In genomic region chr2:113308784-113309183, GRCh38 we compare ENCODE assay signal across 9 cellular contexts. TPM values are rescaled to one million over a fixed set of nuclear protein-coding genes. Genes with fewer than 3 reads are reported as not detected.
DNase-seq lines count a peak whose midpoint lies in the region; ATAC-seq, FAIRE-seq and TF ChIP-seq lines count a peak whose summit lies in the region.
"Not testable (repeated sequence)": the region's sequence is repeated elsewhere in the genome, so short reads cannot be mapped to it uniquely, and the experiment has no call there.
"Had no signal": no experiment of that assay in that cellular context is flagged by ENCODE, and none has a peak within 500 bp of the region (broad histone marks: within the 10 kb centered on the region; RNA-seq: fewer than 3 reads in every experiment).

No MANE protein-coding gene starts in this region.

- H3K4me3 ChIP-seq in astrocyte of the cerebellum (ENCODE audit: low read depth, low read length); choroid plexus epithelial cell (ENCODE audit: low read depth, low read length); fibroblast of villous mesenchyme (ENCODE audit: low read depth, low read length); right lobe of liver: not testable (repeated sequence)

- H3K4me1 ChIP-seq in right lobe of liver, result not testable (repeated sequence)

- in situ Hi-C loops in astrocyte of the cerebellum (cut with HindIII; ENCODE audit: low sequenced_read_pairs), result not testable (repeated sequence)

- H3K27ac ChIP-seq in C4-2B, result peak overlapping the region; percentile 74
- not testable (repeated sequence) for H3K27ac ChIP-seq in right lobe of liver

- peak; percentile 71 to 82 (median 76) for ATAC-seq in right lobe of liver

- not testable (repeated sequence) for DNase-seq in GM12892 (ENCODE audit: insufficient read length); astrocyte of the cerebellum (ENCODE audit: low read depth); choroid plexus epithelial cell (ENCODE audit: low read depth); fibroblast of villous mesenchyme (ENCODE audit: low read depth); right lobe of liver; urothelium cell line (ENCODE audit: low spot score)
- peak; percentile 37 for DNase-seq in M059J (ENCODE audit: low read depth)

- H3K9me3 ChIP-seq in right lobe of liver, result not testable (repeated sequence)

- not testable (repeated sequence) for TF ChIP-seq POLR2A in GM12892 (IDR thresholded peaks at IDR 0.05; ENCODE audit: low read depth, low read length); right lobe of liver (IDR thresholded peaks at IDR 0.05)

- intact Hi-C loops in right lobe of liver (cut with DNase I), result not testable (repeated sequence)

- not testable (repeated sequence) for H3K36me3 ChIP-seq in right lobe of liver

- TF ChIP-seq CTCF in C4-2B (conservative IDR thresholded peaks at IDR 0.05) (peak; percentile 23), astrocyte of the cerebellum (IDR thresholded peaks at IDR 0.05; ENCODE audit: low read depth, low read length, missing control alignments) (peak; percentile 18), choroid plexus epithelial cell (conservative IDR thresholded peaks at IDR 0.05; ENCODE audit: low read depth, low read length) (peak; percentile 32), fibroblast of villous mesenchyme (IDR thresholded peaks at IDR 0.05; ENCODE audit: insufficient read depth, low read depth, low read length) (peak; percentile 25), right lobe of liver (IDR thresholded peaks at IDR 0.05) (peak; percentile 16 to 35 (median 26))

- not testable (repeated sequence) for H3K27me3 ChIP-seq in right lobe of liver

- FAIRE-seq in GM12892 (lab: Jason Lieb, UNC) (peak; percentile 73), urothelium cell line (lab: Jason Lieb, UNC) (peak; percentile 71)

RNA-seq across cellular contexts. Expression of gene PAX8, which starts 30.1 kb away (rescaled TPM):
- polyA plus RNA-seq in GM12892 (2012; ENCODE audit: missing spikeins), result 1.8 TPM
- total RNA-seq in M059J (2014; rRNA removed; shearing (Covaris generic)), result 5.2 and 6.1 TPM in 2 replicates
- total RNA-seq in fibroblast of villous mesenchyme, result 1.3 and 1.9 TPM in 2 replicates
- total RNA-seq in right lobe of liver, result 1 to 10 TPM in 2 of 6 experiments, under 1 TPM in 4; 0.27 to 1.9 (median 0.86) TPM
- total RNA-seq: G401 had no signal
